Comparison of ENCODE assay signal across 20 cellular contexts in genomic region chr11:119798656-119799055, GRCh38.
DNase-seq lines count a peak whose midpoint lies in the region; ATAC-seq and TF ChIP-seq lines count a peak whose summit lies in the region.
"Had no signal": no experiment of that assay in that cellular context is flagged by ENCODE, and none has a peak within 500 bp of the region (broad histone marks: within the 10 kb centered on the region; RNA-seq: fewer than 3 reads in every experiment).

No MANE protein-coding gene starts in this region.

- peaks cover 67% of the 10 kb centered on the region for H3K4me1 Mint-ChIP-seq in brain
- H3K4me1 Mint-ChIP-seq: B cell had no signal

- H3K9me3 ChIP-seq in lower lobe of right lung (no peaks in the 10 kb centered on the region), upper lobe of right lung (no peaks in the 10 kb centered on the region), heart right ventricle (no peaks in the 10 kb centered on the region)
- H3K9me3 ChIP-seq: BLaER1 treated with 17β-estradiol and CSF1 and Interleukin-3, amounts not matched to agents 10 nM and 100 nM; Caco-2 had no signal

- 74 to 78% methylated on average over 3 of the region's 3 CpGs for WGBS in heart right ventricle, 2 donors

- H3K27me3 ChIP-seq in lower lobe of right lung (ENCODE audit: low read depth) (peaks cover 18% of the 10 kb centered on the region), upper lobe of right lung (no peaks in the 10 kb centered on the region), heart right ventricle (peaks cover 0 to 13% (median 0%) of the 10 kb centered on the region in 7 donors)
- H3K27me3 ChIP-seq: BLaER1 treated with 17β-estradiol and CSF1 and Interleukin-3, amounts not matched to agents 10 nM and 100 nM had no signal

- H3K36me3 ChIP-seq in lower lobe of right lung (no peaks in the 10 kb centered on the region), upper lobe of right lung (no peaks in the 10 kb centered on the region), heart right ventricle (no peaks in the 10 kb centered on the region)
- H3K36me3 ChIP-seq: BLaER1 treated with 17β-estradiol and CSF1 and Interleukin-3, amounts not matched to agents 10 nM and 100 nM had no signal

- H3K9me3 Mint-ChIP-seq in brain: no peaks in the 10 kb centered on the region
- H3K9me3 Mint-ChIP-seq: CD4-positive, alpha-beta T cell; CD8-positive, alpha-beta T cell had no signal

- H3K27ac ChIP-seq in lower lobe of right lung: no peak overlapping the region
- no peak overlapping the region for H3K27ac ChIP-seq in upper lobe of right lung
- no peak overlapping the region for H3K27ac ChIP-seq in heart right ventricle
- H3K27ac ChIP-seq: BLaER1 treated with 17β-estradiol and CSF1 and Interleukin-3, amounts not matched to agents 10 nM and 100 nM; C4-2B had no signal

- no peak for TF ChIP-seq CTCF in brain (conservative IDR thresholded peaks at IDR 0.05)
- TF ChIP-seq CTCF in lower lobe of right lung (IDR thresholded peaks at IDR 0.05): no peak
- no peak for TF ChIP-seq CTCF in upper lobe of right lung (IDR thresholded peaks at IDR 0.05)
- TF ChIP-seq CTCF in heart right ventricle (IDR thresholded peaks at IDR 0.05): no peak

- H3K4me1 ChIP-seq in lower lobe of right lung: no peaks in the 10 kb centered on the region
- no peaks in the 10 kb centered on the region for H3K4me1 ChIP-seq in upper lobe of right lung
- no peaks in the 10 kb centered on the region for H3K4me1 ChIP-seq in heart right ventricle
- H3K4me1 ChIP-seq: BLaER1 treated with 17β-estradiol and CSF1 and Interleukin-3, amounts not matched to agents 10 nM and 100 nM had no signal

- ATAC-seq in lower lobe of right lung (no peak), upper lobe of right lung (no peak), left cardiac atrium (no peak), heart right ventricle (no peak)
- ATAC-seq: CD8-positive, alpha-beta T cell had no signal

- peaks cover 15% of the 10 kb centered on the region for H3K27me3 Mint-ChIP-seq in brain

- H3K4me3 ChIP-seq in lower lobe of right lung (no peak overlapping the region), upper lobe of right lung (no peak overlapping the region), heart right ventricle (no peak overlapping the region)
- H3K4me3 ChIP-seq: BLaER1 treated with 17β-estradiol and CSF1 and Interleukin-3, amounts not matched to agents 10 nM and 100 nM had no signal

- intact Hi-C loops in lower lobe of right lung (cut with DNase I): no loop called here
- intact Hi-C loops in posterior vena cava (cut with DNase I): no loop called here
- intact Hi-C loops in upper lobe of right lung (cut with DNase I): no loop called here
- intact Hi-C loops in left cardiac atrium (cut with DNase I): no loop called here
- intact Hi-C loops in heart right ventricle (cut with DNase I): no loop called here

- no peaks in the 10 kb centered on the region for H3K36me3 Mint-ChIP-seq in brain
- H3K36me3 Mint-ChIP-seq: CD8-positive, alpha-beta T cell had no signal

- H3K4me3 Mint-ChIP-seq in brain: no peak overlapping the region
- H3K4me3 Mint-ChIP-seq: B cell; CD4-positive, alpha-beta T cell; CD8-positive, alpha-beta T cell had no signal

- peak overlapping the region in 3 of 5 experiments; percentile 2 to 93 (median 20) for H3K27ac Mint-ChIP-seq in brain
- H3K27ac Mint-ChIP-seq: B cell; CD4-positive, alpha-beta T cell; CD8-positive, alpha-beta T cell had no signal

- DNase-seq in lower lobe of right lung (peak; percentile 20), posterior vena cava (ENCODE audit: low spot score) (peak; percentile 18), upper lobe of right lung (peak; percentile 36), mesenteric fat pad (ENCODE audit: low spot score) (no peak), left cardiac atrium (no peak), heart right ventricle (no peak), middle frontal gyrus (ENCODE audit: extremely low spot score, low spot score) (no peak)
- DNase-seq: 8988T; ACHN; AML-193; Caco-2; Calu3; CD4-positive, alpha-beta T cell; CD8-positive, alpha-beta T cell; DMS79 treated with DMSO at 0.1 percent for 48 hours; GF-D8 had no signal

Comparison
In these comparisons a context has a peak if more than half of its experiments do, and no peak if none do; other contexts are left out.
1. DNase-seq: peak in lower lobe of right lung (single experiment), posterior vena cava (single experiment) and upper lobe of right lung (single experiment); none in mesenteric fat pad (single experiment), left cardiac atrium (single experiment), heart right ventricle (0 of 2) and middle frontal gyrus (single experiment).